19 cellular contexts compared by ENCODE assay signal in genomic region chr12:27537855-27538675, GRCh38. TPM values are rescaled to one million over a fixed set of nuclear protein-coding genes. Genes with fewer than 3 reads are reported as not detected.
DNase-seq lines count a peak whose midpoint lies in the region; ATAC-seq, FAIRE-seq and TF ChIP-seq lines count a peak whose summit lies in the region.
"Had no signal": no experiment of that assay in that cellular context is flagged by ENCODE, and none has a peak within 500 bp of the region (broad histone marks: within the 10 kb centered on the region; RNA-seq: fewer than 3 reads in every experiment).

No MANE protein-coding gene starts in this region.

- no peak overlapping the region for H3K9ac ChIP-seq in smooth muscle cell (ENCODE audit: low read depth)

- H3K27me3 ChIP-seq in ascending aorta (no peaks in the 10 kb centered on the region), right cardiac atrium (ENCODE audit: control insufficient read depth, insufficient read depth) (no peaks in the 10 kb centered on the region), smooth muscle cell (ENCODE audit: low read depth) (no peaks in the 10 kb centered on the region), pancreas (no peaks in the 10 kb centered on the region)
- H3K27me3 ChIP-seq: neutrophil had no signal

- TF ChIP-seq CTCF in GM12865 (IDR thresholded peaks at IDR 0.05; ENCODE audit: insufficient read depth, low read depth, low read length, missing control alignments) (no peak), ascending aorta (IDR thresholded peaks at IDR 0.05) (no peak), smooth muscle cell (IDR thresholded peaks at IDR 0.05; ENCODE audit: borderline replicate concordance, insufficient read depth, poor library complexity, severe bottlenecking) (no peak), pancreas (IDR thresholded peaks at IDR 0.05) (no peak)

- no peak for FAIRE-seq in pancreas (lab: Jason Lieb, UNC)

- H2AFZ ChIP-seq in smooth muscle cell (ENCODE audit: low read depth) = no peak overlapping the region

- no peaks in the 10 kb centered on the region for H3K9me3 ChIP-seq in ascending aorta
- H3K9me3 ChIP-seq in right cardiac atrium (ENCODE audit: control insufficient read depth, low read length) = no peaks in the 10 kb centered on the region
- H3K9me3 ChIP-seq in smooth muscle cell (replicated peaks; ENCODE audit: low read depth) = no peaks in the 10 kb centered on the region
- no peaks in the 10 kb centered on the region for H3K9me3 ChIP-seq in pancreas
- H3K9me3 ChIP-seq: neutrophil had no signal

- DNase-seq in GM12865 (ENCODE audit: low read depth) (peak; percentile 21), ascending aorta (ENCODE audit: low spot score in 2 of 2) (no peak), right cardiac atrium (no peak), smooth muscle cell (lab: John Stamatoyannopoulos, UW; ENCODE audit: unreplicated experiment) (no peak), NCI-H1105 (lab: John Stamatoyannopoulos, UW) (no peak), SIG-M5 (lab: John Stamatoyannopoulos, UW) (no peak), pancreas (no peak)
- DNase-seq: activated CD4-positive, alpha-beta T cell treated with anti-CD3 and anti-CD28 coated beads, Interleukin-2, amount 50 U/mL, for 1 hour; activated naive CD4-positive, alpha-beta T cell treated with anti-CD3 and anti-CD28 coated beads for 36 hours; HCEC 1CT; hypothalamus; Karpas-422; kidney glomerular epithelial cell; NCI-H1417 treated with DMSO at 0.1 percent for 48 hours; NCI-H82; stimulated activated CD4-positive, alpha-beta T cell treated with anti-CD3 and anti-CD28 coated beads, Interleukin-4, amount 100 ng/mL, for 1 hour; substantia nigra had no signal

- H3K4me1 ChIP-seq in ascending aorta (peaks cover 15 to 49% of the 10 kb centered on the region in 2 donors), right cardiac atrium (ENCODE audit: control insufficient read depth, insufficient read depth, low read length) (peaks cover 19% of the 10 kb centered on the region), smooth muscle cell (ENCODE audit: low read depth) (peaks cover 30% of the 10 kb centered on the region), pancreas (peaks cover 5 to 19% (median 7%) of the 10 kb centered on the region in 3 donors)

- H3K4me3 ChIP-seq in GM12865 (ENCODE audit: low read depth, low read length) (no peak overlapping the region), ascending aorta (peak overlapping the region in 1 of 2 donors; percentile 30), right cardiac atrium (ENCODE audit: low read length) (no peak overlapping the region), smooth muscle cell (no peak overlapping the region), pancreas (no peak overlapping the region)

- ATAC-seq in right cardiac atrium (peak; percentile 26 to 67), pancreas (no peak), HG03520 (IDR thresholded peaks at IDR 0.05; ENCODE audit: unreplicated experiment) (no peak)

- peaks cover 85% of the 10 kb centered on the region for H4K20me1 ChIP-seq in smooth muscle cell (ENCODE audit: low read depth)

- peaks cover 0 to 11% of the 10 kb centered on the region in 2 donors for H3K36me3 ChIP-seq in ascending aorta
- no peaks in the 10 kb centered on the region for H3K36me3 ChIP-seq in smooth muscle cell (ENCODE audit: low read depth)
- H3K36me3 ChIP-seq in pancreas = no peaks in the 10 kb centered on the region
- H3K36me3 ChIP-seq: neutrophil had no signal

- WGBS in right cardiac atrium = 37% methylated on average over 8 of the region's 8 CpGs
- 85% methylated on average over 8 of the region's 8 CpGs for WGBS in smooth muscle cell (ENCODE audit: low lambda C conversion rate)
- 76 to 80% methylated on average over 8 of the region's 8 CpGs for WGBS in pancreas, 2 donors

- H3F3A ChIP-seq in smooth muscle cell (ENCODE audit: low read depth) = peaks cover 19% of the 10 kb centered on the region

- peak overlapping the region; percentile 81 to 83 for H3K27ac ChIP-seq in ascending aorta
- peak overlapping the region; percentile 73 for H3K27ac ChIP-seq in right cardiac atrium (ENCODE audit: low read length)
- H3K27ac ChIP-seq in smooth muscle cell (ENCODE audit: low read depth) = peak overlapping the region; percentile 94
- H3K27ac ChIP-seq in pancreas = no peak overlapping the region
- H3K27ac ChIP-seq: neutrophil had no signal

- intact Hi-C loops in ascending aorta (cut with DNase I) (no loop called here), right cardiac atrium (cut with DNase I) (no loop called here), pancreas (cut with DNase I) (no loop called here)

- H3K4me2 ChIP-seq in smooth muscle cell = peak overlapping the region; percentile 77

- H3K79me2 ChIP-seq in smooth muscle cell (ENCODE audit: low read depth) = peaks cover 94% of the 10 kb centered on the region

RNA-seq across cellular contexts. Expression of gene PPFIBP1, which starts 14.1 kb away (rescaled TPM):
- total RNA-seq in ascending aorta (56.4 TPM), right cardiac atrium (100 to 1,000 TPM in 2 of 4 donors, 10 to 100 TPM in 2; 72.4 to 176 (median 94.8) TPM), smooth muscle cell (150 and 156 TPM in 2 replicates), pancreas (10 to 100 TPM; 29.8 to 50.3 (median 34.7) TPM)
- polyA plus RNA-seq in right cardiac atrium (26.4 TPM), smooth muscle cell (45.7 and 79.1 TPM in 2 replicates), pancreas (10 to 100 TPM; 12.1 to 12.5 TPM)

Comparison
In these comparisons a context has a peak if more than half of its experiments do, and no peak if none do; other contexts are left out.
1. H3K27ac ChIP-seq: peak in ascending aorta (2 of 2), right cardiac atrium (single experiment) and smooth muscle cell (single experiment); none in pancreas (0 of 4).
2. ATAC-seq: peak in right cardiac atrium (2 of 2); none in pancreas (0 of 4) and HG03520 (single experiment).